ENCODE assay signal across 1 cellular context in the genomic region with DNA sequence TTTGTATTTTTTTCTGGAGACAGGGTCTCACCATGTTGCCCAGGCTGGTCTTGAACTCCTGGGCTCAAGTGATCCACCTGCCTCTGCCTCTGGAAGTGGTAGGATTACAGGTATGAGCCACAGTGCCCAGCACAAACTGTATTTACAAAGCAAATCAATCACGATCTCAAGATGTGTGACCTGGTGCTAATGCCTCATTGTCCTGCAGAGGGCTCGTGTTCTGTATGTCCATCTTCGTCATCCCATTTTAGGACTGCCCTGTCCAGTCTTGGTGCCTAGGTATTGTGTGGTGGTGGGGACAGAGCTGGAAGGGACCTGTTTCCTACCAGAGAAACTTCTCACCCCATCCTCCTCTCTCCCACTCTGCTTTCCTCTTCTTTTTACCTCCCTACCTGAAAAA.
TF ChIP-seq lines count a peak whose summit lies in the region.

No MANE protein-coding gene starts in this region.

TF ChIP-seq in HepG2, 621 proteins besides CTCF, POLR2A, EP300 and RAD21:
- TF ChIP-seq PAF1 (CRISPR knock-in tag; IDR thresholded peaks at IDR 0.05) = no peak
- no peak for TF ChIP-seq GABPA (IDR thresholded peaks at IDR 0.05; ENCODE audit: low read depth, low read length)
- no peak for TF ChIP-seq GABPA (CRISPR knock-in tag; IDR thresholded peaks at IDR 0.05; ENCODE audit: low read depth)
- no peak for TF ChIP-seq KDM5A (IDR thresholded peaks at IDR 0.05; ENCODE audit: borderline replicate concordance, low read length)
- TF ChIP-seq CREB1 (IDR thresholded peaks at IDR 0.05) = no peak
- TF ChIP-seq CREB1 (CRISPR knock-in tag; IDR thresholded peaks at IDR 0.05) = no peak
- no peak for TF ChIP-seq ZFP41 (CRISPR knock-in tag; IDR thresholded peaks at IDR 0.05; ENCODE audit: borderline replicate concordance)
- TF ChIP-seq ZNF264 (CRISPR knock-in tag; IDR thresholded peaks at IDR 0.05) = no peak
- no peak for TF ChIP-seq TAF1 (CRISPR knock-in tag; IDR thresholded peaks at IDR 0.05)
- TF ChIP-seq ZNF883 (CRISPR knock-in tag; IDR thresholded peaks at IDR 0.05; ENCODE audit: not compliant biosample characterization) = no peak
- no peak for TF ChIP-seq ZSCAN12 (CRISPR knock-in tag; IDR thresholded peaks at IDR 0.05)
- TF ChIP-seq ZNF354B (CRISPR knock-in tag; IDR thresholded peaks at IDR 0.05) = no peak
- no peak for TF ChIP-seq NFYC (CRISPR knock-in tag; IDR thresholded peaks at IDR 0.05)
- no peak for TF ChIP-seq KAT2B (IDR thresholded peaks at IDR 0.05; ENCODE audit: borderline replicate concordance, low read depth, low read length)
- no peak for TF ChIP-seq RARA (CRISPR knock-in tag; IDR thresholded peaks at IDR 0.05)
- TF ChIP-seq, protein P1, sequence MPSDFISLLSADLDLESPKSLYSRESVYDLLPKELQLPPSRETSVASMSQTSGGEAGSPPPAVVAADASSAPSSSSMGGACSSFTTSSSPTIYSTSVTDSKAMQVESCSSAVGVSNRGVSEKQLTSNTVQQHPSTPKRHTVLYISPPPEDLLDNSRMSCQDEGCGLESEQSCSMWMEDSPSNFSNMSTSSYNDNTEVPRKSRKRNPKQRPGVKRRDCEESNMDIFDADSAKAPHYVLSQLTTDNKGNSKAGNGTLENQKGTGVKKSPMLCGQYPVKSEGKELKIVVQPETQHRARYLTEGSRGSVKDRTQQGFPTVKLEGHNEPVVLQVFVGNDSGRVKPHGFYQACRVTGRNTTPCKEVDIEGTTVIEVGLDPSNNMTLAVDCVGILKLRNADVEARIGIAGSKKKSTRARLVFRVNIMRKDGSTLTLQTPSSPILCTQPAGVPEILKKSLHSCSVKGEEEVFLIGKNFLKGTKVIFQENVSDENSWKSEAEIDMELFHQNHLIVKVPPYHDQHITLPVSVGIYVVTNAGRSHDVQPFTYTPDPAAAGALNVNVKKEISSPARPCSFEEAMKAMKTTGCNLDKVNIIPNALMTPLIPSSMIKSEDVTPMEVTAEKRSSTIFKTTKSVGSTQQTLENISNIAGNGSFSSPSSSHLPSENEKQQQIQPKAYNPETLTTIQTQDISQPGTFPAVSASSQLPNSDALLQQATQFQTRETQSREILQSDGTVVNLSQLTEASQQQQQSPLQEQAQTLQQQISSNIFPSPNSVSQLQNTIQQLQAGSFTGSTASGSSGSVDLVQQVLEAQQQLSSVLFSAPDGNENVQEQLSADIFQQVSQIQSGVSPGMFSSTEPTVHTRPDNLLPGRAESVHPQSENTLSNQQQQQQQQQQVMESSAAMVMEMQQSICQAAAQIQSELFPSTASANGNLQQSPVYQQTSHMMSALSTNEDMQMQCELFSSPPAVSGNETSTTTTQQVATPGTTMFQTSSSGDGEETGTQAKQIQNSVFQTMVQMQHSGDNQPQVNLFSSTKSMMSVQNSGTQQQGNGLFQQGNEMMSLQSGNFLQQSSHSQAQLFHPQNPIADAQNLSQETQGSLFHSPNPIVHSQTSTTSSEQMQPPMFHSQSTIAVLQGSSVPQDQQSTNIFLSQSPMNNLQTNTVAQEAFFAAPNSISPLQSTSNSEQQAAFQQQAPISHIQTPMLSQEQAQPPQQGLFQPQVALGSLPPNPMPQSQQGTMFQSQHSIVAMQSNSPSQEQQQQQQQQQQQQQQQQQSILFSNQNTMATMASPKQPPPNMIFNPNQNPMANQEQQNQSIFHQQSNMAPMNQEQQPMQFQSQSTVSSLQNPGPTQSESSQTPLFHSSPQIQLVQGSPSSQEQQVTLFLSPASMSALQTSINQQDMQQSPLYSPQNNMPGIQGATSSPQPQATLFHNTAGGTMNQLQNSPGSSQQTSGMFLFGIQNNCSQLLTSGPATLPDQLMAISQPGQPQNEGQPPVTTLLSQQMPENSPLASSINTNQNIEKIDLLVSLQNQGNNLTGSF (CRISPR knock-in tag; IDR thresholded peaks at IDR 0.05) = no peak
- TF ChIP-seq, protein P2, sequence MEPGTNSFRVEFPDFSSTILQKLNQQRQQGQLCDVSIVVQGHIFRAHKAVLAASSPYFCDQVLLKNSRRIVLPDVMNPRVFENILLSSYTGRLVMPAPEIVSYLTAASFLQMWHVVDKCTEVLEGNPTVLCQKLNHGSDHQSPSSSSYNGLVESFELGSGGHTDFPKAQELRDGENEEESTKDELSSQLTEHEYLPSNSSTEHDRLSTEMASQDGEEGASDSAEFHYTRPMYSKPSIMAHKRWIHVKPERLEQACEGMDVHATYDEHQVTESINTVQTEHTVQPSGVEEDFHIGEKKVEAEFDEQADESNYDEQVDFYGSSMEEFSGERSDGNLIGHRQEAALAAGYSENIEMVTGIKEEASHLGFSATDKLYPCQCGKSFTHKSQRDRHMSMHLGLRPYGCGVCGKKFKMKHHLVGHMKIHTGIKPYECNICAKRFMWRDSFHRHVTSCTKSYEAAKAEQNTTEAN (CRISPR knock-in tag; conservative IDR thresholded peaks at IDR 0.05) = no peak
